8 cellular contexts compared by ENCODE assay signal in the genomic region with DNA sequence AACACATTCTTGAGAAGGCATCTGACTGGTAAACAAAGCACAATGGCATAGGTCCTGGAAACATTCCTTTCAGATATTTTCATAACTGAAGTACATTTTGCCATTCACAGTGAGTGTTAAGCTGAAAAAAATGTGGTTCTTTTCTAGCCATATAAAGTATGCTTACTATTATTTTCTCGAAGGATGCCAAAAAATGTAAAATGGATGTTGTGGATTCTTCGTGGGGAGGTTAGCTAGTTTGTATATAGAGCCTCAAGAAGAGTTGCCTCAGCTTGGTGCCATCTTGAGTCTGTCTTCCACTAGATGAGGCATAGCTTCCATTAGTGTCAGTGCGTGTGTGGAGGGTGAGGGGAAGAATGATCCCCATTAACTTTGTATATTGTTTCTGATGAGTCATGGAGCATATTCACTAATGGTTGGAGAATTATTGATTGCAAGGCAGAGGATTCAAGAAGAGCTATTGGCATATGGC. TPM values are rescaled to one million over a fixed set of nuclear protein-coding genes. Genes with fewer than 3 reads are reported as not detected.
DNase-seq lines count a peak whose midpoint lies in the region; ATAC-seq and TF ChIP-seq lines count a peak whose summit lies in the region.

No MANE protein-coding gene starts in this region.

- no peak overlapping the region for H2BK120ac ChIP-seq in mesenchymal stem cell (ENCODE audit: low read depth, low read length)

- no peaks in the 10 kb centered on the region for H3K36me3 ChIP-seq in mesenchymal stem cell (ENCODE audit: control insufficient read depth in 1 of 2, insufficient read depth in 2 of 2, low read depth in 1 of 2, low read length in 2 of 2)

- peak overlapping the region; percentile 70 to 99 (median 76) for H3K4me3 Mint-ChIP-seq in IgD-negative memory B cell
- H3K4me3 Mint-ChIP-seq in activated naive CD4-positive, alpha-beta T cell treated with anti-CD3 and anti-CD28 coated beads, Interleukin-2, amount 50 U/mL, for 24 hours, result peak overlapping the region; percentile 94

- TF ChIP-seq CTCF in AG04450 (IDR thresholded peaks at IDR 0.05; ENCODE audit: low read depth, low read length), result no peak

- H3K14ac ChIP-seq in mesenchymal stem cell (ENCODE audit: low read length in 2 of 2), result no peak overlapping the region

- H3K9me3 ChIP-seq in AG04450 (ENCODE audit: control insufficient read depth, insufficient read depth, low read length) (no peaks in the 10 kb centered on the region), mesenchymal stem cell (ENCODE audit: control insufficient read depth, low read length) (no peaks in the 10 kb centered on the region)

- H3K27ac Mint-ChIP-seq in IgD-negative memory B cell, result peak overlapping the region in 2 of 3 donors; percentile 48 to 53
- peak overlapping the region; percentile 94 for H3K27ac Mint-ChIP-seq in activated naive CD4-positive, alpha-beta T cell treated with anti-CD3 and anti-CD28 coated beads, Interleukin-2, amount 50 U/mL, for 24 hours

- no peaks in the 10 kb centered on the region for H3K36me3 Mint-ChIP-seq in IgD-negative memory B cell
- peaks cover 19% of the 10 kb centered on the region for H3K36me3 Mint-ChIP-seq in activated naive CD4-positive, alpha-beta T cell treated with anti-CD3 and anti-CD28 coated beads, Interleukin-2, amount 50 U/mL, for 24 hours

- H3K9me3 Mint-ChIP-seq in IgD-negative memory B cell, result no peaks in the 10 kb centered on the region
- H3K9me3 Mint-ChIP-seq in activated naive CD4-positive, alpha-beta T cell treated with anti-CD3 and anti-CD28 coated beads, Interleukin-2, amount 50 U/mL, for 24 hours, result no peaks in the 10 kb centered on the region

- POLR2A ChIA-PET in AG04450 (lab: Yijun Ruan, JAX), result interaction anchor here (0.8 to 1.1 kb wide), 5 partner anchors 37 to 194 kb away, joined by 3 to 4 read pairs (median 3); no protein-coding TSS in a partner anchor

- CTCF ChIA-PET in AG04450 (lab: Charles Lee), result interaction anchor here (1.3 kb wide), 1 partner anchor 171 kb away, joined by 8 read pairs; no protein-coding TSS in a partner anchor

- no peak overlapping the region for H3K23ac ChIP-seq in mesenchymal stem cell (ENCODE audit: low read length in 2 of 2)

- peak overlapping the region; percentile 97 for H3K9ac ChIP-seq in mesenchymal stem cell (ENCODE audit: low read length)

- H3K4me3 ChIP-seq in AG04450 (ENCODE audit: low read depth, low read length) (peak overlapping the region; percentile 14), mesenchymal stem cell (ENCODE audit: insufficient read depth in 1 of 2, low read depth in 1 of 2, low read length in 2 of 2) (peak overlapping the region in 1 of 2 experiments; percentile 90)

- H4K8ac ChIP-seq in mesenchymal stem cell (ENCODE audit: low read length), result no peak overlapping the region

- no peak overlapping the region for H2BK15ac ChIP-seq in mesenchymal stem cell (ENCODE audit: low read depth, poor library complexity, severe bottlenecking)

- no peak overlapping the region for H2AK5ac ChIP-seq in mesenchymal stem cell (ENCODE audit: low read length, severe bottlenecking)

- peaks cover 42 to 50% (median 48%) of the 10 kb centered on the region in 3 donors for H3K4me1 Mint-ChIP-seq in IgD-negative memory B cell
- H3K4me1 Mint-ChIP-seq in activated naive CD4-positive, alpha-beta T cell treated with anti-CD3 and anti-CD28 coated beads, Interleukin-2, amount 50 U/mL, for 24 hours, result peaks cover 50% of the 10 kb centered on the region

- no peak for ATAC-seq in GM19463 (IDR thresholded peaks at IDR 0.05; ENCODE audit: unreplicated experiment)

- no peak overlapping the region for H3K4ac ChIP-seq in mesenchymal stem cell (ENCODE audit: low read depth in 1 of 2, low read length in 2 of 2)

- H3K4me1 ChIP-seq in mesenchymal stem cell (ENCODE audit: control insufficient read depth, insufficient read depth, low read depth, low read length), result no peaks in the 10 kb centered on the region

- 15% methylated on average over 3 of the region's 3 CpGs for WGBS in mesenchymal stem cell

- no peak overlapping the region for H4K91ac ChIP-seq in mesenchymal stem cell (ENCODE audit: low read length)

- peak overlapping the region; percentile 43 for H3K4me2 ChIP-seq in mesenchymal stem cell (ENCODE audit: low read length, poor library complexity, severe bottlenecking)

- H3K79me1 ChIP-seq in mesenchymal stem cell (replicated peaks; ENCODE audit: low read length, poor library complexity, severe bottlenecking), result no peaks in the 10 kb centered on the region

- DNase-seq in AG04450 (ENCODE audit: low read depth, low spot score) (peak; percentile 70), mesenchymal stem cell (peak; percentile 92), NCI-H1694 (lab: John Stamatoyannopoulos, UW) (no peak), activated gamma-delta T cell treated with Interleukin-2 at 50 U/mL for 16 hours (no peak), NCI-H510A (lab: John Stamatoyannopoulos, UW) (no peak)

- no peak overlapping the region for H2BK5ac ChIP-seq in mesenchymal stem cell (ENCODE audit: low read depth, low read length, poor library complexity, severe bottlenecking)

- H3K18ac ChIP-seq in mesenchymal stem cell (ENCODE audit: low read depth in 1 of 2, low read length in 2 of 2), result no peak overlapping the region

- no peaks in the 10 kb centered on the region for H3K27me3 Mint-ChIP-seq in IgD-negative memory B cell
- H3K27me3 Mint-ChIP-seq in activated naive CD4-positive, alpha-beta T cell treated with anti-CD3 and anti-CD28 coated beads, Interleukin-2, amount 50 U/mL, for 24 hours, result no peaks in the 10 kb centered on the region

- no peak overlapping the region for H3K27ac ChIP-seq in AG04450 (ENCODE audit: low read depth, low read length)
- H3K27ac ChIP-seq in mesenchymal stem cell (ENCODE audit: low read length, poor library complexity, severe bottlenecking), result peak overlapping the region; percentile 81

- H2AFZ ChIP-seq in mesenchymal stem cell (ENCODE audit: low read depth, low read length), result no peak overlapping the region

- H2BK12ac ChIP-seq in mesenchymal stem cell (ENCODE audit: low read length in 2 of 2), result no peak overlapping the region

- no peaks in the 10 kb centered on the region for H3K27me3 ChIP-seq in AG04450 (ENCODE audit: control insufficient read depth, insufficient read depth, low read length)
- no peaks in the 10 kb centered on the region for H3K27me3 ChIP-seq in mesenchymal stem cell (ENCODE audit: control insufficient read depth in 1 of 2, insufficient read depth in 1 of 2, low read length in 2 of 2)

RNA-seq across cellular contexts. Expression of a gene that starts 4.1 kb away (rescaled TPM):
- polyA plus RNA-seq in AG04450 (2011; rRNA removed) (92.1 and 95.5 TPM in 2 replicates), IgD-negative memory B cell (200 TPM)
- 295 and 329 TPM in 2 replicates for polyA minus RNA-seq in AG04450 (2011; rRNA and poly(A)+ RNA removed)
- 85.7 TPM for polyA plus RNA-seq in mesenchymal stem cell (2013, experiment 1 of 2)
- 85.2 TPM for polyA plus RNA-seq in mesenchymal stem cell (2013, experiment 2 of 2)

Comparison
In these comparisons a context has a peak if more than half of its experiments do, and no peak if none do; other contexts are left out.
1. DNase-seq: peak in AG04450 (single experiment) and mesenchymal stem cell (single experiment); none in NCI-H1694 (single experiment), activated gamma-delta T cell treated with Interleukin-2 at 50 U/mL for 16 hours (single experiment) and NCI-H510A (single experiment).